In genomic region chr11:13949876-13950275, GRCh38 we compare ENCODE assay signal across 1 cellular context.
TF ChIP-seq lines count a peak whose summit lies in the region.

No MANE protein-coding gene starts in this region.

TF ChIP-seq in SK-N-SH treated with all-trans-retinoic acid at 6 μM for 48 hours, 23 proteins besides CTCF, POLR2A, EP300 and RAD21 (continued from another document):
- TF ChIP-seq CREB5 (CRISPR knock-in tag; IDR thresholded peaks at IDR 0.05; ENCODE audit: low read depth) (no peak), ESRRG (CRISPR knock-in tag; IDR thresholded peaks at IDR 0.05) (no peak), ISL1 (CRISPR knock-in tag; IDR thresholded peaks at IDR 0.05) (no peak), TOX (CRISPR knock-in tag; IDR thresholded peaks at IDR 0.05; ENCODE audit: borderline replicate concordance) (no peak), PATZ1 (CRISPR knock-in tag; IDR thresholded peaks at IDR 0.05; ENCODE audit: borderline replicate concordance) (no peak), TCF4 (CRISPR knock-in tag; IDR thresholded peaks at IDR 0.05; ENCODE audit: borderline replicate concordance) (no peak), POU6F1 (CRISPR knock-in tag; IDR thresholded peaks at IDR 0.05; ENCODE audit: borderline replicate concordance, low read depth) (no peak), SNAI2 (CRISPR knock-in tag; IDR thresholded peaks at IDR 0.05) (no peak), OSR1 (CRISPR knock-in tag; IDR thresholded peaks at IDR 0.05) (no peak), ZC3H10 (CRISPR knock-in tag; IDR thresholded peaks at IDR 0.05) (no peak), ZNF565 (CRISPR knock-in tag; conservative IDR thresholded peaks at IDR 0.05; ENCODE audit: low read depth) (no peak), CSDC2 (CRISPR knock-in tag; IDR thresholded peaks at IDR 0.05) (no peak), BACH2 (CRISPR knock-in tag; IDR thresholded peaks at IDR 0.05; ENCODE audit: borderline replicate concordance) (no peak), ZFP30 (CRISPR knock-in tag; IDR thresholded peaks at IDR 0.05) (no peak)
- TF ChIP-seq, protein P1, sequence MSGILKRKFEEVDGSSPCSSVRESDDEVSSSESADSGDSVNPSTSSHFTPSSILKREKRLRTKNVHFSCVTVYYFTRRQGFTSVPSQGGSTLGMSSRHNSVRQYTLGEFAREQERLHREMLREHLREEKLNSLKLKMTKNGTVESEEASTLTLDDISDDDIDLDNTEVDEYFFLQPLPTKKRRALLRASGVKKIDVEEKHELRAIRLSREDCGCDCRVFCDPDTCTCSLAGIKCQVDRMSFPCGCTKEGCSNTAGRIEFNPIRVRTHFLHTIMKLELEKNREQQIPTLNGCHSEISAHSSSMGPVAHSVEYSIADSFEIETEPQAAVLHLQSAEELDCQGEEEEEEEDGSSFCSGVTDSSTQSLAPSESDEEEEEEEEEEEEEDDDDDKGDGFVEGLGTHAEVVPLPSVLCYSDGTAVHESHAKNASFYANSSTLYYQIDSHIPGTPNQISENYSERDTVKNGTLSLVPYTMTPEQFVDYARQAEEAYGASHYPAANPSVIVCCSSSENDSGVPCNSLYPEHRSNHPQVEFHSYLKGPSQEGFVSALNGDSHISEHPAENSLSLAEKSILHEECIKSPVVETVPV (CRISPR knock-in tag; IDR thresholded peaks at IDR 0.05), result no peak
